ENCODE assay signal across 13 cellular contexts in genomic region chr19:33225458-33225925, GRCh38. TPM values are rescaled to one million over a fixed set of nuclear protein-coding genes. Genes with fewer than 3 reads are reported as not detected.
DNase-seq lines count a peak whose midpoint lies in the region; TF ChIP-seq lines count a peak whose summit lies in the region.
"Had no signal": no experiment of that assay in that cellular context is flagged by ENCODE, and none has a peak within 500 bp of the region (broad histone marks: within the 10 kb centered on the region; RNA-seq: fewer than 3 reads in every experiment).

TSS of gene SLC7A10 (minus strand) at chr19:33225850. CDS start at chr19:33225703, 147 bp downstream.

- H3K36me3 ChIP-seq in adipocyte (ENCODE audit: control insufficient read depth, insufficient read depth, low read length, severe bottlenecking) (no peaks in the 10 kb centered on the region), spleen (no peaks in the 10 kb centered on the region)

- peak within 1 kb of the TSS in 1 of 6 donors; percentile 74 for H3K27ac Mint-ChIP-seq in immature natural killer cell
- H3K27ac Mint-ChIP-seq: activated CD8-positive, alpha-beta memory T cell treated with anti-CD3 and anti-CD28 coated beads, Interleukin-2, amount 10 ng/mL, durations not matched to agents 7 days and 5 days had no signal

- H3K4me3 ChIP-seq in adipocyte (ENCODE audit: low read length) (peak within 1 kb of the TSS; percentile 23), spleen (peak within 1 kb of the TSS in 6 of 8 donors; percentile 17 to 65 (median 34))

- TF ChIP-seq POLR2A in spleen (IDR thresholded peaks at IDR 0.05), result no peak
- TF ChIP-seq POLR2A in erythroblast (IDR thresholded peaks at IDR 0.05; ENCODE audit: low read length), result no peak

- peaks cover 17 to 37% (median 27%) of the 10 kb centered on the region in 3 donors for H3K27me3 Mint-ChIP-seq in immature natural killer cell (ENCODE audit: low read depth in 3 of 3)

- intact Hi-C loops in spleen (cut with DNase I; ENCODE audit: low total_unique reads), result no loop called here

- WGBS in spleen, 5 donors, result 0 to 6% (median 3%) methylated on average over 11 to 62 of the region's 62 CpGs

- H3K4me1 Mint-ChIP-seq in immature natural killer cell, result peaks cover 9 to 15% of the 10 kb centered on the region in 2 donors

- DNase-seq in DMS53 (lab: John Stamatoyannopoulos, UW), result peak; percentile 56
- no peak for DNase-seq in DMS53 treated with DMSO at 0.1 percent for 48 hours (lab: John Stamatoyannopoulos, UW; ENCODE audit: unreplicated experiment)
- DNase-seq in adipocyte (ENCODE audit: low read depth), result peak; percentile 28
- no peak for DNase-seq in immature natural killer cell
- no peak for DNase-seq in spleen
- DNase-seq in erythroblast (lab: John Stamatoyannopoulos, UW), result no peak
- no peak for DNase-seq in stimulated activated naive CD4-positive, alpha-beta T cell treated with Interleukin-2 at 50 U/mL for 16 hours (lab: John Stamatoyannopoulos, UW)
- DNase-seq in SIG-M5 (lab: John Stamatoyannopoulos, UW), result no peak
- DNase-seq: activated CD8-positive, alpha-beta memory T cell treated with anti-CD3 and anti-CD28 coated beads, Interleukin-2, amount 10 ng/mL, durations not matched to agents 7 days and 5 days had no signal

- peak within 1 kb of the TSS; percentile 56 to 81 (median 76) for H3K4me3 Mint-ChIP-seq in immature natural killer cell
- H3K4me3 Mint-ChIP-seq: activated CD8-positive, alpha-beta memory T cell treated with anti-CD3 and anti-CD28 coated beads, Interleukin-2, amount 10 ng/mL, durations not matched to agents 7 days and 5 days had no signal

- no peak for TF ChIP-seq CTCF in spleen (IDR thresholded peaks at IDR 0.05 in 8 of 11, conservative IDR thresholded peaks at IDR 0.05 in 3 of 11)

- peaks cover 14 to 18% (median 16%) of the 10 kb centered on the region in 6 donors for H3K9me3 Mint-ChIP-seq in immature natural killer cell

- H3K36me3 Mint-ChIP-seq in immature natural killer cell, result peaks cover 6 to 15% (median 10%) of the 10 kb centered on the region in 3 donors

- peaks cover 44% of the 10 kb centered on the region for H3K27me3 ChIP-seq in adipocyte (replicated peaks; ENCODE audit: control insufficient read depth, insufficient read depth, low read length)
- H3K27me3 ChIP-seq in spleen (replicated peaks in 1 of 7), result peaks cover 2 to 100% (median 55%) of the 10 kb centered on the region in 7 donors

- peak within 1 kb of the TSS; percentile 20 for H3K9ac ChIP-seq in adipocyte (ENCODE audit: low read length)

- H3K4me1 ChIP-seq in adipocyte (ENCODE audit: control insufficient read depth, insufficient read depth, low read length) (no peaks in the 10 kb centered on the region), spleen (peaks cover 6 to 26% (median 21%) of the 10 kb centered on the region in 6 donors)

- H3K27ac ChIP-seq in spleen, result no peak within 1 kb of the TSS

- H3K9me3 ChIP-seq in adipocyte (ENCODE audit: control insufficient read depth, low read length) (peaks cover 25% of the 10 kb centered on the region), spleen (peaks cover 3 to 34% (median 28%) of the 10 kb centered on the region in 8 donors)

RNA-seq across cellular contexts. Expression of gene SLC7A10, which starts in this region (rescaled TPM):
- polyA plus RNA-seq in immature natural killer cell (not detected), spleen (under 1 TPM in 2 of 3 donors, not detected in 1; 0.06 to 0.07 TPM)
- total RNA-seq in spleen, result under 1 TPM in 2 of 7 donors, not detected in 5; 0.32 to 0.37 TPM
- total RNA-seq: activated CD8-positive, alpha-beta memory T cell treated with anti-CD3 and anti-CD28 coated beads, Interleukin-2, amount 10 ng/mL, durations not matched to agents 7 days and 5 days; epithelial cell of proximal tubule; HT1080; osteocyte; RPMI7951 had no signal

Comparison
In these comparisons a context has a peak if more than half of its experiments do, and no peak if none do; other contexts are left out.
1. DNase-seq: peak in DMS53 (single experiment) and adipocyte (single experiment); none in DMS53 treated with DMSO at 0.1 percent for 48 hours (single experiment), immature natural killer cell (0 of 3), spleen (single experiment), erythroblast (0 of 2), stimulated activated naive CD4-positive, alpha-beta T cell treated with Interleukin-2 at 50 U/mL for 16 hours (single experiment) and SIG-M5 (single experiment).